ENCODE assay signal across 20 cellular contexts in genomic region chrX:74451450-74452198, GRCh38. TPM values are rescaled to one million over a fixed set of nuclear protein-coding genes. Genes with fewer than 3 reads are reported as not detected.
DNase-seq lines count a peak whose midpoint lies in the region; ATAC-seq, FAIRE-seq and TF ChIP-seq lines count a peak whose summit lies in the region.
"Had no signal": no experiment of that assay in that cellular context is flagged by ENCODE, and none has a peak within 500 bp of the region (broad histone marks: within the 10 kb centered on the region; RNA-seq: fewer than 3 reads in every experiment).

No MANE protein-coding gene starts in this region.

- H3K4me1 ChIP-seq in RWPE2 (ENCODE audit: insufficient read depth, poor library complexity, severe bottlenecking) = peaks cover 32% of the 10 kb centered on the region
- H3K4me1 ChIP-seq in thyroid gland = no peaks in the 10 kb centered on the region
- H3K4me1 ChIP-seq: testis had no signal

- peak; percentile 41 for FAIRE-seq in colon (lab: Jason Lieb, UNC)

- H3K36me3 Mint-ChIP-seq in activated T-cell treated with anti-CD3 and anti-CD28 coated beads, Interleukin-2, amount 50 U/mL, for 24 hours (ENCODE audit: low read depth) = no peaks in the 10 kb centered on the region
- no peaks in the 10 kb centered on the region for H3K36me3 Mint-ChIP-seq in stimulated activated naive B cell treated with anti-CD40 and anti-IgM and Interleukin-4, amounts not matched to agents 10 μg/mL and 1 μg/mL and 100 μg/mL, for 72 hours

- H3K4me3 Mint-ChIP-seq in activated T-cell treated with anti-CD3 and anti-CD28 coated beads, Interleukin-2, amount 50 U/mL, for 24 hours = no peak overlapping the region
- H3K4me3 Mint-ChIP-seq in stimulated activated naive B cell treated with anti-CD40 and anti-IgM and Interleukin-4, amounts not matched to agents 10 μg/mL and 1 μg/mL and 100 μg/mL, for 72 hours = no peak overlapping the region
- H3K4me3 Mint-ChIP-seq: activated CD4-positive, alpha-beta T cell treated with anti-CD3 and anti-CD28 coated beads, Interleukin-2, amount 10 ng/mL, durations not matched to agents 7 days and 5 days had no signal

- peak overlapping the region; percentile 90 for H3K27ac Mint-ChIP-seq in activated T-cell treated with anti-CD3 and anti-CD28 coated beads, Interleukin-2, amount 50 U/mL, for 24 hours
- H3K27ac Mint-ChIP-seq in stimulated activated naive B cell treated with anti-CD40 and anti-IgM and Interleukin-4, amounts not matched to agents 10 μg/mL and 1 μg/mL and 100 μg/mL, for 72 hours = peak overlapping the region; percentile 68
- H3K27ac Mint-ChIP-seq: activated CD4-positive, alpha-beta T cell treated with anti-CD3 and anti-CD28 coated beads, Interleukin-2, amount 10 ng/mL, durations not matched to agents 7 days and 5 days had no signal

- no peak for TF ChIP-seq CTCF in RWPE2 (IDR thresholded peaks at IDR 0.05; ENCODE audit: poor library complexity, severe bottlenecking)
- TF ChIP-seq CTCF in thyroid gland (IDR thresholded peaks at IDR 0.05) = no peak

- no peaks in the 10 kb centered on the region for H3K9me3 Mint-ChIP-seq in activated T-cell treated with anti-CD3 and anti-CD28 coated beads, Interleukin-2, amount 50 U/mL, for 24 hours
- H3K9me3 Mint-ChIP-seq in stimulated activated naive B cell treated with anti-CD40 and anti-IgM and Interleukin-4, amounts not matched to agents 10 μg/mL and 1 μg/mL and 100 μg/mL, for 72 hours = no peaks in the 10 kb centered on the region
- H3K9me3 Mint-ChIP-seq: activated CD4-positive, alpha-beta T cell treated with anti-CD3 and anti-CD28 coated beads, Interleukin-2, amount 10 ng/mL, durations not matched to agents 7 days and 5 days had no signal

- no peak overlapping the region for H3K4me3 ChIP-seq in RWPE2 (ENCODE audit: severe bottlenecking)
- H3K4me3 ChIP-seq in thyroid gland (replicated peaks in 1 of 3) = no peak overlapping the region
- H3K4me3 ChIP-seq: testis had no signal

- intact Hi-C loops in thyroid gland (cut with DNase I) = no loop called here

- H3K27ac ChIP-seq in RWPE2 (ENCODE audit: poor library complexity, severe bottlenecking) = peak overlapping the region; percentile 97
- H3K27ac ChIP-seq in thyroid gland = no peak overlapping the region
- H3K27ac ChIP-seq: brain microvascular endothelial cell, neutrophil, RWPE1, testis had no signal

- WGBS in thyroid gland, 2 donors = 81 to 92% methylated on average over 5 of the region's 5 CpGs

- H3K27me3 ChIP-seq in RWPE2 (ENCODE audit: insufficient read depth, poor library complexity, severe bottlenecking) (no peaks in the 10 kb centered on the region), thyroid gland (no peaks in the 10 kb centered on the region)
- H3K27me3 ChIP-seq: brain microvascular endothelial cell, neutrophil, testis had no signal

- no peak for ATAC-seq in RWPE2 (ENCODE audit: low read depth)
- peak; percentile 35 to 53 for ATAC-seq in stimulated activated naive B cell treated with anti-CD40 and anti-IgM and Interleukin-4, amounts not matched to agents 10 μg/mL and 1 μg/mL and 100 μg/mL, for 72 hours (replicated peaks)

- H3K4me1 Mint-ChIP-seq in activated T-cell treated with anti-CD3 and anti-CD28 coated beads, Interleukin-2, amount 50 U/mL, for 24 hours (ENCODE audit: low read depth) = peaks cover 29% of the 10 kb centered on the region
- H3K4me1 Mint-ChIP-seq in stimulated activated naive B cell treated with anti-CD40 and anti-IgM and Interleukin-4, amounts not matched to agents 10 μg/mL and 1 μg/mL and 100 μg/mL, for 72 hours = peaks cover 0 to 15% of the 10 kb centered on the region in 2 donors
- H3K4me1 Mint-ChIP-seq: activated CD4-positive, alpha-beta T cell treated with anti-CD3 and anti-CD28 coated beads, Interleukin-2, amount 10 ng/mL, durations not matched to agents 7 days and 5 days had no signal

- H3K36me3 ChIP-seq in RWPE2 (ENCODE audit: low read depth) = no peaks in the 10 kb centered on the region
- no peaks in the 10 kb centered on the region for H3K36me3 ChIP-seq in thyroid gland
- H3K36me3 ChIP-seq: brain microvascular endothelial cell, neutrophil had no signal

- TF ChIP-seq POLR2A in thyroid gland (IDR thresholded peaks at IDR 0.05) = no peak

- DNase-seq in activated T-cell treated with anti-CD3 and anti-CD28 coated beads, Interleukin-2, amount 50 U/mL, for 24 hours = no peak
- no peak for DNase-seq in activated T-cell treated with anti-CD3 and anti-CD28 coated beads, Interleukin-2, amount 50 U/mL, for 1 hour
- DNase-seq in RWPE2 (ENCODE audit: low spot score) (no peak), NCI-H2196 treated with DMSO at 0.1 percent for 48 hours (lab: John Stamatoyannopoulos, UW; ENCODE audit: unreplicated experiment) (no peak), T-helper 9 cell (no peak), thyroid gland (no peak)
- no peak for DNase-seq in stimulated activated naive B cell treated with anti-CD40 and anti-IgM and Interleukin-4, amounts not matched to agents 10 μg/mL and 1 μg/mL and 100 μg/mL, for 72 hours
- DNase-seq: activated CD4-positive, alpha-beta T cell treated with anti-CD3 and anti-CD28 coated beads, Interleukin-2, amount 10 ng/mL, durations not matched to agents 7 days and 5 days; activated naive CD4-positive, alpha-beta T cell treated with anti-CD3 and anti-CD28 coated beads, Interleukin-2, amount 50 U/mL, for 16 hours; activated T-cell treated with anti-CD3 and anti-CD28 coated beads for 4 hours; dermis blood vessel endothelial cell; MM.1S; NCI-H1436 treated with DMSO at 0.1 percent for 48 hours; NCI-H526; retina; testis had no signal

- no peaks in the 10 kb centered on the region for H3K9me3 ChIP-seq in RWPE2 (ENCODE audit: severe bottlenecking)
- no peaks in the 10 kb centered on the region for H3K9me3 ChIP-seq in thyroid gland
- H3K9me3 ChIP-seq: neutrophil, testis had no signal

- peaks cover 43% of the 10 kb centered on the region for H3K27me3 Mint-ChIP-seq in activated T-cell treated with anti-CD3 and anti-CD28 coated beads, Interleukin-2, amount 50 U/mL, for 24 hours
- peaks cover 0 to 4% of the 10 kb centered on the region in 2 donors for H3K27me3 Mint-ChIP-seq in stimulated activated naive B cell treated with anti-CD40 and anti-IgM and Interleukin-4, amounts not matched to agents 10 μg/mL and 1 μg/mL and 100 μg/mL, for 72 hours
- H3K27me3 Mint-ChIP-seq: activated CD4-positive, alpha-beta T cell treated with anti-CD3 and anti-CD28 coated beads, Interleukin-2, amount 10 ng/mL, durations not matched to agents 7 days and 5 days had no signal

RNA-seq across cellular contexts. Expression of gene SLC16A2, which starts 30.3 kb away (rescaled TPM):
- total RNA-seq in thyroid gland = 10 to 100 TPM; 10.1 to 24.0 (median 20.1) TPM
